In the genomic region with DNA sequence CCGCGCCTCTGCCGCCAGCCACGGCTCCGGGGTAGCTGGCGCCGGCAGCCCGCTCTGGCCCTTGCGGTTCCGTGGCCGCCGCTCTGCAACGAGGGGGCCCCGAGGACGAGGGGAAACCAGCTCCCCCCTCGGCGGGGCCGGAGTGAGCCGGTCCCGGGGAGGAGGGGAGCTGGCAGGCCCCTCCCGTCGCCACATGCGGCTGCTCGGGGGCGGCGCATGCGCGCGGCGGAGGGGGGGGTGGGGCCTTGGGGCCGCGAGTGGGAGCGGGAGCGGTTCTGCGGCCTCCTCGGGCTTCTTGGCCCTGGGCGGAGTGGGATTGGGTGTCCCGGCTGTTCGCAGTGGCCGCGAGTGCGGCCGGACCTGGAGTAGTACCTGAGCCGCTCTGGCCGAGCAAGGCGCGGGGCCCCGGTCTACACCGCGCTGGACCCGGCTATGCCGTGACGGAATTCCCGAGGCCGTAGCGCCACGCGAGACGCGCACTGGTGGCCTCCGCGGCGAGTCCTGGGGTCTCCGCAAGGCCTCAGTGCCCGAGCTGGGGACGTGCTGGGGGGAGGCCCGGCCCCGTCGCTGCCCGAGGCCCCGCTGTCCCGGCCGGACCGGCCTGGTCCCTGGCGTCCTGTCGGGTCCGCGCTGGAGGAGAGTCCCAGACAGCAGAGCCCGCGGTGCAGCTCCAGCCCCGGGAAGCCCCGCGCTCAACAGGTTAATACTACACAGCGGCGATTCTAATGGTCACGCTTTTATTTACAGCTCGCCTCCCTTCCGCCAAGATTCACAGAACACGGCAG, we compare ENCODE assay signal across 8 cellular contexts. TPM values are rescaled to one million over a fixed set of nuclear protein-coding genes. Genes with fewer than 3 reads are reported as not detected.
DNase-seq lines count a peak whose midpoint lies in the region; ATAC-seq, FAIRE-seq and TF ChIP-seq lines count a peak whose summit lies in the region.

No MANE protein-coding gene starts in this region.

- peak overlapping the region; percentile 63 for H3K4me2 ChIP-seq in DOHH2 (ENCODE audit: low read length)

- H3K4me3 ChIP-seq in DOHH2 (ENCODE audit: low read length) = peak overlapping the region; percentile 75
- H3K4me3 ChIP-seq in RWPE2 (ENCODE audit: severe bottlenecking) = peak overlapping the region; percentile 80

- H3K4me1 ChIP-seq in DOHH2 (ENCODE audit: control insufficient read depth, low read length) (peaks cover 33% of the 10 kb centered on the region), RWPE2 (ENCODE audit: insufficient read depth, poor library complexity, severe bottlenecking) (no peaks in the 10 kb centered on the region)

- H4K20me1 ChIP-seq in DOHH2 (ENCODE audit: control insufficient read depth, insufficient read depth, low read depth, low read length) = peaks cover 29% of the 10 kb centered on the region

- H3K27ac ChIP-seq in DOHH2 (ENCODE audit: low read depth, low read length) (peak overlapping the region; percentile 75), RWPE2 (ENCODE audit: poor library complexity, severe bottlenecking) (peak overlapping the region; percentile 64), substantia nigra (ENCODE audit: low read depth, low read length, poor library complexity, severe bottlenecking) (peak overlapping the region; percentile 90)

- peaks cover 29% of the 10 kb centered on the region for H3F3A ChIP-seq in DOHH2 (ENCODE audit: control insufficient read depth, insufficient read depth)

- ATAC-seq in GM21529 (IDR thresholded peaks at IDR 0.05; ENCODE audit: unreplicated experiment) = peak; percentile 62
- peak; percentile 77 for ATAC-seq in RWPE2 (ENCODE audit: low read depth)

- H3K9me3 ChIP-seq in DOHH2 (ENCODE audit: control insufficient read depth, insufficient read depth, low read length) = no peaks in the 10 kb centered on the region
- no peaks in the 10 kb centered on the region for H3K9me3 ChIP-seq in RWPE2 (ENCODE audit: severe bottlenecking)

- H3K36me3 ChIP-seq in DOHH2 (ENCODE audit: control insufficient read depth, low read length) (peaks cover 80% of the 10 kb centered on the region), RWPE2 (ENCODE audit: low read depth) (peaks cover 14% of the 10 kb centered on the region)

- TF ChIP-seq CTCF in DOHH2 (IDR thresholded peaks at IDR 0.05; ENCODE audit: low read depth, low read length, poor library complexity, severe bottlenecking) (no peak), RWPE2 (IDR thresholded peaks at IDR 0.05; ENCODE audit: poor library complexity, severe bottlenecking) (no peak)

- no peaks in the 10 kb centered on the region for H3K9me2 ChIP-seq in DOHH2 (replicated peaks; ENCODE audit: control insufficient read depth, low read length)

- TF ChIP-seq RAD21 in Ishikawa (IDR thresholded peaks at IDR 0.05; ENCODE audit: low read depth) = no peak

- H3K79me2 ChIP-seq in DOHH2 (ENCODE audit: control insufficient read depth, low read length) = peaks cover 71% of the 10 kb centered on the region

- H3K27me3 ChIP-seq in DOHH2 (ENCODE audit: control insufficient read depth, low read length) (no peaks in the 10 kb centered on the region), RWPE2 (ENCODE audit: insufficient read depth, poor library complexity, severe bottlenecking) (no peaks in the 10 kb centered on the region)

- no peak for TF ChIP-seq EP300 in Ishikawa (IDR thresholded peaks at IDR 0.05; ENCODE audit: borderline replicate concordance)

- DNase-seq in RWPE2 (ENCODE audit: low spot score) (peak; percentile 64), frontal cortex (ENCODE audit: low spot score in 2 of 2) (peak; percentile 95 to 96), non-pigmented ciliary epithelial cell (ENCODE audit: low read depth) (peak; percentile 23), substantia nigra (lab: John Stamatoyannopoulos, UW) (peak in 48 of 49 donors; percentile 27 to 91 (median 79))
- peak; percentile 85 for DNase-seq in activated naive CD4-positive, alpha-beta T cell treated with Interleukin-2 at 50 U/mL for 16 hours

- FAIRE-seq in frontal cortex (lab: Jason Lieb, UNC) = no peak

TF ChIP-seq in Ishikawa, 13 proteins besides CTCF, POLR2A, EP300 and RAD21:
- no peak for TF ChIP-seq TCF12 (IDR thresholded peaks at IDR 0.05; ENCODE audit: low read depth)
- TF ChIP-seq TAF1 (IDR thresholded peaks at IDR 0.05; ENCODE audit: low read depth) = peak; percentile 82

RNA-seq across cellular contexts. Expression of gene PAXIP1, which starts 0.5 kb away (rescaled TPM):
- 11.0 TPM for total RNA-seq in frontal cortex

Comparison
In these comparisons a context has a peak if more than half of its experiments do, and no peak if none do; other contexts are left out.
1. Peak in every context shown above with its lines: DNase-seq, ATAC-seq, H3K4me3 ChIP-seq and H3K27ac ChIP-seq.
2. DNase-seq: peak in every context shown above with its lines; median percentile 96 in frontal cortex; 85 in activated naive CD4-positive, alpha-beta T cell treated with Interleukin-2 at 50 U/mL for 16 hours; 79 in substantia nigra; 64 in RWPE2; 23 in non-pigmented ciliary epithelial cell.